1 cellular context compared by ENCODE assay signal in the genomic region with DNA sequence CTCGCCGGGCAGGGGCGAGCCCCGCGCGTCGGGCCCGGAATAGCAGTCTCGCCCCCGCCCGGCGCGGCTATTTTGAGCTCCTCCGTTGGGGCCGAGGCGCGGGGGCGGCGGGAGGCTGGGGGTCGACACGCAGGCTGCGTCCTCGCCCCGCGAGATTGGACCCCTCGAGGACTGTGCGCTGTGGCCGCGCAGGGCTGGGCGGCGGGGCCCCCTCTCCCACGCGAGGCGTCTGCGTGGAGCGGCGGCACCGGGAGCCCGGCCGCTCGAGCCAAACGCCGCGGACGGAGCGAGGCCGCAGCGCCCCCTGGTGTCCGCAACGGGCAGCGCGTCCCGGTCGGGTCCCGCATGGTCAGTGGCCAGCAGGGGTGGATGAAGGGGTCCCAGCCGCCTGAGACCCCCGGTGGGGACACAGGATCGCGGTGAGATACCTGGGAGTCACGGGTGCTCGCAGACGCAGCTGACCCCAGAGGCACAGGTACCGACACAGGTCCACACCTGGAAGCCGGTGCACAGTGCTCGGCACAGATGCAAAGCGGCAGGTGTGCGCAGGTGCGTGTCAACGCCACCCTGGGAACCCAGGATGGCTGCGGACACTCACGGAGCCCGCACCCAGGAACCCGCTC.
TF ChIP-seq lines count a peak whose summit lies in the region.

No MANE protein-coding gene starts in this region.

TF ChIP-seq in K562, 482 proteins besides CTCF, POLR2A, EP300 and RAD21 (continued from another document and continues in another):
- TF ChIP-seq, protein P1, sequence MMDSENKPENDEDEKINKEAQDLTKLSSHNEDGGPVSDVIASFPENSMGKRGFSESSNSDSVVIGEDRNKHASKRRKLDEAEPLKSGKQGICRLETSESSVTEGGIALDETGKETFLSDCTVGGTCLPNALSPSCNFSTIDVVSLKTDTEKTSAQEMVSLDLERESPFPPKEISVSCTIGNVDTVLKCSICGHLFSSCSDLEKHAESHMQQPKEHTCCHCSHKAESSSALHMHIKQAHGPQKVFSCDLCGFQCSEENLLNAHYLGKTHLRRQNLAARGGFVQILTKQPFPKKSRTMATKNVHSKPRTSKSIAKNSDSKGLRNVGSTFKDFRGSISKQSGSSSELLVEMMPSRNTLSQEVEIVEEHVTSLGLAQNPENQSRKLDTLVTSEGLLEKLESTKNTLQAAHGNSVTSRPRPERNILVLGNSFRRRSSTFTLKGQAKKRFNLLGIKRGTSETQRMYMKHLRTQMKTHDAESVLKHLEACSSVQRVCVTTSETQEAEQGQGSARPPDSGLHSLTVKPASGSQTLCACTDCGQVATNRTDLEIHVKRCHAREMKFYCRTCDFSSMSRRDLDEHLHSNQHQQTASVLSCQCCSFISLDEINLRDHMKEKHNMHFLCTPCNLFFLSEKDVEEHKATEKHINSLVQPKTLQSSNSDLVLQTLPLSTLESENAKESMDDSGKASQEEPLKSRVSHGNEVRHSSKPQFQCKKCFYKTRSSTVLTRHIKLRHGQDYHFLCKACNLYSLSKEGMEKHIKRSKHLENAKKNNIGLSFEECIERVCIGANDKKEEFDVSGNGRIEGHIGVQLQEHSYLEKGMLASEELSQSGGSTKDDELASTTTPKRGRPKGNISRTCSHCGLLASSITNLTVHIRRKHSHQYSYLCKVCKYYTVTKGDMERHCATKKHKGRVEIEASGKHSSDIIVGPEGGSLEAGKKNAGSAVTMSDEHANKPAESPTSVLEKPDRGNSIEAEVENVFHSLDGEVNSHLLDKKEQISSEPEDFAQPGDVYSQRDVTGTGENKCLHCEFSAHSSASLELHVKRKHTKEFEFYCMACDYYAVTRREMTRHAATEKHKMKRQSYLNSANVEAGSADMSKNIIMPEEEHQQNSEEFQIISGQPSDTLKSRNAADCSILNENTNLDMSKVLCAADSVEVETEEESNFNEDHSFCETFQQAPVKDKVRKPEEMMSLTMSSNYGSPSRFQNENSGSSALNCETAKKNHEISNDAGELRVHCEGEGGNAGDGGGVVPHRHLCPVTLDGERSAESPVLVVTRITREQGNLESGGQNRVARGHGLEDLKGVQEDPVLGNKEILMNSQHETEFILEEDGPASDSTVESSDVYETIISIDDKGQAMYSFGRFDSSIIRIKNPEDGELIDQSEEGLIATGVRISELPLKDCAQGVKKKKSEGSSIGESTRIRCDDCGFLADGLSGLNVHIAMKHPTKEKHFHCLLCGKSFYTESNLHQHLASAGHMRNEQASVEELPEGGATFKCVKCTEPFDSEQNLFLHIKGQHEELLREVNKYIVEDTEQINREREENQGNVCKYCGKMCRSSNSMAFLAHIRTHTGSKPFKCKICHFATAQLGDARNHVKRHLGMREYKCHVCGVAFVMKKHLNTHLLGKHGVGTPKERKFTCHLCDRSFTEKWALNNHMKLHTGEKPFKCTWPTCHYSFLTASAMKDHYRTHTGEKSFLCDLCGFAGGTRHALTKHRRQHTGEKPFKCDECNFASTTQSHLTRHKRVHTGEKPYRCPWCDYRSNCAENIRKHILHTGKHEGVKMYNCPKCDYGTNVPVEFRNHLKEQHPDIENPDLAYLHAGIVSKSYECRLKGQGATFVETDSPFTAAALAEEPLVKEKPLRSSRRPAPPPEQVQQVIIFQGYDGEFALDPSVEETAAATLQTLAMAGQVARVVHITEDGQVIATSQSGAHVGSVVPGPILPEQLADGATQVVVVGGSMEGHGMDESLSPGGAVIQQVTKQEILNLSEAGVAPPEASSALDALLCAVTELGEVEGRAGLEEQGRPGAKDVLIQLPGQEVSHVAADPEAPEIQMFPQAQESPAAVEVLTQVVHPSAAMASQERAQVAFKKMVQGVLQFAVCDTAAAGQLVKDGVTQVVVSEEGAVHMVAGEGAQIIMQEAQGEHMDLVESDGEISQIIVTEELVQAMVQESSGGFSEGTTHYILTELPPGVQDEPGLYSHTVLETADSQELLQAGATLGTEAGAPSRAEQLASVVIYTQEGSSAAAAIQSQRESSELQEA (IDR thresholded peaks at IDR 0.05; ENCODE audit: low read depth): no peak
- TF ChIP-seq SAFB (IDR thresholded peaks at IDR 0.05; ENCODE audit: borderline replicate concordance, low read depth, low read length) (peak; percentile 98), NONO (IDR thresholded peaks at IDR 0.05; ENCODE audit: low read depth in 2 of 2, low read length in 1 of 2) (peak in 1 of 2 experiments; percentile 68; a peak in 2 of 4 replicates), ZNF174 (CRISPR knock-in tag; IDR thresholded peaks at IDR 0.05) (no peak), EWSR1 (IDR thresholded peaks at IDR 0.05; ENCODE audit: borderline replicate concordance, low read depth, partially characterized antibody) (no peak), POU5F1 (IDR thresholded peaks at IDR 0.05; ENCODE audit: borderline replicate concordance, low read depth, low read length, partially characterized antibody) (no peak), ETV6 (IDR thresholded peaks at IDR 0.05; ENCODE audit: borderline replicate concordance in 1 of 2, low read depth in 2 of 2, low read length in 1 of 2) (no peak), ETV6 (CRISPR knock-in tag; IDR thresholded peaks at IDR 0.05; ENCODE audit: borderline replicate concordance) (no peak), CREM (IDR thresholded peaks at IDR 0.05; ENCODE audit: low read depth) (peak; percentile 61; the same call in 1 of the 2 replicates), E2F3 (CRISPR knock-in tag; IDR thresholded peaks at IDR 0.05) (0 out of 2 replicates have a peak, but pooled peaks have one; percentile 33), CEBPG (CRISPR knock-in tag; IDR thresholded peaks at IDR 0.05) (no peak), CEBPG (tag; conservative IDR thresholded peaks at IDR 0.05 in 1 of 2, IDR thresholded peaks at IDR 0.05 in 1 of 2) (no peak), ZNF830 (CRISPR knock-in tag; IDR thresholded peaks at IDR 0.05) (no peak), ZBED1 (IDR thresholded peaks at IDR 0.05) (no peak), ETS2 (tag; IDR thresholded peaks at IDR 0.05; ENCODE audit: borderline replicate concordance, poor library complexity, severe bottlenecking) (no peak), POLR2H (tag; IDR thresholded peaks at IDR 0.05; ENCODE audit: low read depth) (no peak), DNMT1 (IDR thresholded peaks at IDR 0.05) (no peak), TAL1 (IDR thresholded peaks at IDR 0.05) (no peak), FUS (optimal IDR thresholded peaks at IDR 0.05; ENCODE audit: low read depth, low read length) (peak; percentile 64), RCOR1 (IDR thresholded peaks at IDR 0.05; ENCODE audit: borderline replicate concordance in 1 of 2, low read depth in 2 of 2, low read length in 2 of 2) (peak in 1 of 2 experiments; percentile 49; a peak in 1 of 4 replicates), HLTF (IDR thresholded peaks at IDR 0.05) (no peak)
- TF ChIP-seq, protein P2, sequence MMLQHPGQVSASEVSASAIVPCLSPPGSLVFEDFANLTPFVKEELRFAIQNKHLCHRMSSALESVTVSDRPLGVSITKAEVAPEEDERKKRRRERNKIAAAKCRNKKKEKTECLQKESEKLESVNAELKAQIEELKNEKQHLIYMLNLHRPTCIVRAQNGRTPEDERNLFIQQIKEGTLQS (IDR thresholded peaks at IDR 0.05): no peak
- TF ChIP-seq, protein P2 (CRISPR knock-in tag; conservative IDR thresholded peaks at IDR 0.05): no peak
- TF ChIP-seq, protein P3, sequence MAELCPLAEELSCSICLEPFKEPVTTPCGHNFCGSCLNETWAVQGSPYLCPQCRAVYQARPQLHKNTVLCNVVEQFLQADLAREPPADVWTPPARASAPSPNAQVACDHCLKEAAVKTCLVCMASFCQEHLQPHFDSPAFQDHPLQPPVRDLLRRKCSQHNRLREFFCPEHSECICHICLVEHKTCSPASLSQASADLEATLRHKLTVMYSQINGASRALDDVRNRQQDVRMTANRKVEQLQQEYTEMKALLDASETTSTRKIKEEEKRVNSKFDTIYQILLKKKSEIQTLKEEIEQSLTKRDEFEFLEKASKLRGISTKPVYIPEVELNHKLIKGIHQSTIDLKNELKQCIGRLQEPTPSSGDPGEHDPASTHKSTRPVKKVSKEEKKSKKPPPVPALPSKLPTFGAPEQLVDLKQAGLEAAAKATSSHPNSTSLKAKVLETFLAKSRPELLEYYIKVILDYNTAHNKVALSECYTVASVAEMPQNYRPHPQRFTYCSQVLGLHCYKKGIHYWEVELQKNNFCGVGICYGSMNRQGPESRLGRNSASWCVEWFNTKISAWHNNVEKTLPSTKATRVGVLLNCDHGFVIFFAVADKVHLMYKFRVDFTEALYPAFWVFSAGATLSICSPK (IDR thresholded peaks at IDR 0.05; ENCODE audit: borderline replicate concordance): no peak
- TF ChIP-seq, protein P4, sequence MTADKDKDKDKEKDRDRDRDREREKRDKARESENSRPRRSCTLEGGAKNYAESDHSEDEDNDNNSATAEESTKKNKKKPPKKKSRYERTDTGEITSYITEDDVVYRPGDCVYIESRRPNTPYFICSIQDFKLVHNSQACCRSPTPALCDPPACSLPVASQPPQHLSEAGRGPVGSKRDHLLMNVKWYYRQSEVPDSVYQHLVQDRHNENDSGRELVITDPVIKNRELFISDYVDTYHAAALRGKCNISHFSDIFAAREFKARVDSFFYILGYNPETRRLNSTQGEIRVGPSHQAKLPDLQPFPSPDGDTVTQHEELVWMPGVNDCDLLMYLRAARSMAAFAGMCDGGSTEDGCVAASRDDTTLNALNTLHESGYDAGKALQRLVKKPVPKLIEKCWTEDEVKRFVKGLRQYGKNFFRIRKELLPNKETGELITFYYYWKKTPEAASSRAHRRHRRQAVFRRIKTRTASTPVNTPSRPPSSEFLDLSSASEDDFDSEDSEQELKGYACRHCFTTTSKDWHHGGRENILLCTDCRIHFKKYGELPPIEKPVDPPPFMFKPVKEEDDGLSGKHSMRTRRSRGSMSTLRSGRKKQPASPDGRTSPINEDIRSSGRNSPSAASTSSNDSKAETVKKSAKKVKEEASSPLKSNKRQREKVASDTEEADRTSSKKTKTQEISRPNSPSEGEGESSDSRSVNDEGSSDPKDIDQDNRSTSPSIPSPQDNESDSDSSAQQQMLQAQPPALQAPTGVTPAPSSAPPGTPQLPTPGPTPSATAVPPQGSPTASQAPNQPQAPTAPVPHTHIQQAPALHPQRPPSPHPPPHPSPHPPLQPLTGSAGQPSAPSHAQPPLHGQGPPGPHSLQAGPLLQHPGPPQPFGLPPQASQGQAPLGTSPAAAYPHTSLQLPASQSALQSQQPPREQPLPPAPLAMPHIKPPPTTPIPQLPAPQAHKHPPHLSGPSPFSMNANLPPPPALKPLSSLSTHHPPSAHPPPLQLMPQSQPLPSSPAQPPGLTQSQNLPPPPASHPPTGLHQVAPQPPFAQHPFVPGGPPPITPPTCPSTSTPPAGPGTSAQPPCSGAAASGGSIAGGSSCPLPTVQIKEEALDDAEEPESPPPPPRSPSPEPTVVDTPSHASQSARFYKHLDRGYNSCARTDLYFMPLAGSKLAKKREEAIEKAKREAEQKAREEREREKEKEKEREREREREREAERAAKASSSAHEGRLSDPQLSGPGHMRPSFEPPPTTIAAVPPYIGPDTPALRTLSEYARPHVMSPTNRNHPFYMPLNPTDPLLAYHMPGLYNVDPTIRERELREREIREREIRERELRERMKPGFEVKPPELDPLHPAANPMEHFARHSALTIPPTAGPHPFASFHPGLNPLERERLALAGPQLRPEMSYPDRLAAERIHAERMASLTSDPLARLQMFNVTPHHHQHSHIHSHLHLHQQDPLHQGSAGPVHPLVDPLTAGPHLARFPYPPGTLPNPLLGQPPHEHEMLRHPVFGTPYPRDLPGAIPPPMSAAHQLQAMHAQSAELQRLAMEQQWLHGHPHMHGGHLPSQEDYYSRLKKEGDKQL (CRISPR knock-in tag; IDR thresholded peaks at IDR 0.05; ENCODE audit: borderline replicate concordance): no peak
- TF ChIP-seq, protein P5, sequence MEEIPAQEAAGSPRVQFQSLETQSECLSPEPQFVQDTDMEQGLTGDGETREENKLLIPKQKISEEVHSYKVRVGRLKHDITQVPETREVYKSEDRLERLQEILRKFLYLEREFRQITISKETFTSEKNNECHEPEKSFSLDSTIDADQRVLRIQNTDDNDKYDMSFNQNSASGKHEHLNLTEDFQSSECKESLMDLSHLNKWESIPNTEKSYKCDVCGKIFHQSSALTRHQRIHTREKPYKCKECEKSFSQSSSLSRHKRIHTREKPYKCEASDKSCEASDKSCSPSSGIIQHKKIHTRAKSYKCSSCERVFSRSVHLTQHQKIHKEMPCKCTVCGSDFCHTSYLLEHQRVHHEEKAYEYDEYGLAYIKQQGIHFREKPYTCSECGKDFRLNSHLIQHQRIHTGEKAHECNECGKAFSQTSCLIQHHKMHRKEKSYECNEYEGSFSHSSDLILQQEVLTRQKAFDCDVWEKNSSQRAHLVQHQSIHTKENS (CRISPR knock-in tag; IDR thresholded peaks at IDR 0.05): no peak
- TF ChIP-seq, protein P6, sequence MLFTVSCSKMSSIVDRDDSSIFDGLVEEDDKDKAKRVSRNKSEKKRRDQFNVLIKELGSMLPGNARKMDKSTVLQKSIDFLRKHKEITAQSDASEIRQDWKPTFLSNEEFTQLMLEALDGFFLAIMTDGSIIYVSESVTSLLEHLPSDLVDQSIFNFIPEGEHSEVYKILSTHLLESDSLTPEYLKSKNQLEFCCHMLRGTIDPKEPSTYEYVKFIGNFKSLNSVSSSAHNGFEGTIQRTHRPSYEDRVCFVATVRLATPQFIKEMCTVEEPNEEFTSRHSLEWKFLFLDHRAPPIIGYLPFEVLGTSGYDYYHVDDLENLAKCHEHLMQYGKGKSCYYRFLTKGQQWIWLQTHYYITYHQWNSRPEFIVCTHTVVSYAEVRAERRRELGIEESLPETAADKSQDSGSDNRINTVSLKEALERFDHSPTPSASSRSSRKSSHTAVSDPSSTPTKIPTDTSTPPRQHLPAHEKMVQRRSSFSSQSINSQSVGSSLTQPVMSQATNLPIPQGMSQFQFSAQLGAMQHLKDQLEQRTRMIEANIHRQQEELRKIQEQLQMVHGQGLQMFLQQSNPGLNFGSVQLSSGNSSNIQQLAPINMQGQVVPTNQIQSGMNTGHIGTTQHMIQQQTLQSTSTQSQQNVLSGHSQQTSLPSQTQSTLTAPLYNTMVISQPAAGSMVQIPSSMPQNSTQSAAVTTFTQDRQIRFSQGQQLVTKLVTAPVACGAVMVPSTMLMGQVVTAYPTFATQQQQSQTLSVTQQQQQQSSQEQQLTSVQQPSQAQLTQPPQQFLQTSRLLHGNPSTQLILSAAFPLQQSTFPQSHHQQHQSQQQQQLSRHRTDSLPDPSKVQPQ (CRISPR knock-in tag; IDR thresholded peaks at IDR 0.05; ENCODE audit: borderline replicate concordance): no peak
- TF ChIP-seq, protein P7, sequence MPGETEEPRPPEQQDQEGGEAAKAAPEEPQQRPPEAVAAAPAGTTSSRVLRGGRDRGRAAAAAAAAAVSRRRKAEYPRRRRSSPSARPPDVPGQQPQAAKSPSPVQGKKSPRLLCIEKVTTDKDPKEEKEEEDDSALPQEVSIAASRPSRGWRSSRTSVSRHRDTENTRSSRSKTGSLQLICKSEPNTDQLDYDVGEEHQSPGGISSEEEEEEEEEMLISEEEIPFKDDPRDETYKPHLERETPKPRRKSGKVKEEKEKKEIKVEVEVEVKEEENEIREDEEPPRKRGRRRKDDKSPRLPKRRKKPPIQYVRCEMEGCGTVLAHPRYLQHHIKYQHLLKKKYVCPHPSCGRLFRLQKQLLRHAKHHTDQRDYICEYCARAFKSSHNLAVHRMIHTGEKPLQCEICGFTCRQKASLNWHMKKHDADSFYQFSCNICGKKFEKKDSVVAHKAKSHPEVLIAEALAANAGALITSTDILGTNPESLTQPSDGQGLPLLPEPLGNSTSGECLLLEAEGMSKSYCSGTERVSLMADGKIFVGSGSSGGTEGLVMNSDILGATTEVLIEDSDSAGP (CRISPR knock-in tag; IDR thresholded peaks at IDR 0.05): 0 out of 2 replicates have a peak, but pooled peaks have one; percentile 40
